ENCODE assay signal across 1 cellular context in genomic region chr9:2418619-2419018, GRCh38.
TF ChIP-seq lines count a peak whose summit lies in the region.

No MANE protein-coding gene starts in this region.

TF ChIP-seq in IMR-90, 13 proteins besides CTCF, POLR2A, EP300 and RAD21 (continued from another document):
- TF ChIP-seq SMC3 (IDR thresholded peaks at IDR 0.05; ENCODE audit: low read depth, low read length) (no peak), RCOR1 (IDR thresholded peaks at IDR 0.05; ENCODE audit: insufficient replicate concordance, low read length) (no peak), MXI1 (IDR thresholded peaks at IDR 0.05; ENCODE audit: borderline replicate concordance, low read depth, low read length) (no peak)
